15 cellular contexts compared by ENCODE assay signal in genomic region chr2:36544638-36545338, GRCh38. TPM values are rescaled to one million over a fixed set of nuclear protein-coding genes. Genes with fewer than 3 reads are reported as not detected.
DNase-seq lines count a peak whose midpoint lies in the region; ATAC-seq, FAIRE-seq and TF ChIP-seq lines count a peak whose summit lies in the region.
"Had no signal": no experiment of that assay in that cellular context is flagged by ENCODE, and none has a peak within 500 bp of the region (broad histone marks: within the 10 kb centered on the region; RNA-seq: fewer than 3 reads in every experiment).

No MANE protein-coding gene starts in this region.

- H3K4me3 ChIP-seq in A549: no peak overlapping the region
- no peak overlapping the region for H3K4me3 ChIP-seq in brain microvascular endothelial cell (ENCODE audit: low read depth, low read length)
- H3K4me3 ChIP-seq: lung had no signal

- H3K27ac ChIP-seq in A549 (no peak overlapping the region), brain microvascular endothelial cell (peak overlapping the region; percentile 11)
- H3K27ac ChIP-seq: neutrophil had no signal

- H3K4me2 ChIP-seq in A549: no peak overlapping the region

- H3K9me3 ChIP-seq in A549: no peaks in the 10 kb centered on the region
- H3K9me3 ChIP-seq: neutrophil had no signal

- peak; percentile 42 for TF ChIP-seq CTCF in A549 (IDR thresholded peaks at IDR 0.05)
- peak; percentile 48 for TF ChIP-seq CTCF in brain microvascular endothelial cell (IDR thresholded peaks at IDR 0.05; ENCODE audit: low read depth, low read length, missing control alignments)

- ATAC-seq in A549: peak in 1 of 2 experiments; percentile 43; a peak in 3 of 6 replicates
- ATAC-seq: activated CD4-positive, alpha-beta T cell treated with anti-CD3 and anti-CD28 coated beads for 36 hours had no signal

- DNase-seq in A549 (ENCODE audit: low read depth in 1 of 2, low spot score in 1 of 2) (peak in 1 of 2 experiments; percentile 39), HCEC 1CT (peak; percentile 57), brain microvascular endothelial cell (no peak), iris pigment epithelial cell (ENCODE audit: low read depth) (peak; percentile 57), globus pallidus (ENCODE audit: low spot score) (no peak), SIG-M5 (lab: John Stamatoyannopoulos, UW) (no peak), A172 (ENCODE audit: low spot score) (no peak), dedifferentiated amniotic fluid mesenchymal stem cell (ENCODE audit: extremely low spot score) (no peak)
- DNase-seq: activated CD4-positive, alpha-beta T cell treated with anti-CD3 and anti-CD28 coated beads for 36 hours; DMS53; NCI-H1105 treated with DMSO at 0.1 percent for 48 hours; NCI-H510A; RPMI8226 had no signal

- no peak for FAIRE-seq in A549 (lab: Jason Lieb, UNC)

- CTCF ChIA-PET in A549 (lab: Yijun Ruan, JAX): interaction anchor here (0.8 to 2.3 kb wide), 8 partner anchors 12 to 192 kb away, joined by 3 to 7 read pairs (median 4); no protein-coding TSS in a partner anchor

- peaks cover 16% of the 10 kb centered on the region for H3K4me1 ChIP-seq in A549

- H3K27me3 ChIP-seq in brain microvascular endothelial cell (replicated peaks): no peaks in the 10 kb centered on the region
- H3K27me3 ChIP-seq: neutrophil had no signal

- H3K36me3 ChIP-seq in brain microvascular endothelial cell (replicated peaks): peaks cover 57% of the 10 kb centered on the region

- peak in 1 of 2 experiments; percentile 44; a peak in 3 of 5 replicates for TF ChIP-seq RAD21 in A549 (conservative IDR thresholded peaks at IDR 0.05 in 1 of 2, IDR thresholded peaks at IDR 0.05 in 1 of 2)

- no peak for TF ChIP-seq EP300 in A549 (IDR thresholded peaks at IDR 0.05)

- POLR2A ChIA-PET in A549 (lab: Yijun Ruan, JAX): interaction anchor here (0.5 kb wide), 1 partner anchor 364 kb away, joined by 3 read pairs; no protein-coding TSS in a partner anchor

- in situ Hi-C loops in brain microvascular endothelial cell (cut with HindIII; ENCODE audit: low pct_ligation_motif_present, low sequenced_read_pairs): no loop called here

- WGBS in A549 (ENCODE audit: missing lambda C conversion rate): 73% methylated on average over 6 of the region's 6 CpGs

- TF ChIP-seq POLR2A in A549 (IDR thresholded peaks at IDR 0.05; ENCODE audit: low read length): no peak

TF ChIP-seq in A549, 52 proteins besides CTCF, POLR2A, EP300 and RAD21:
- TF ChIP-seq, protein P1, sequence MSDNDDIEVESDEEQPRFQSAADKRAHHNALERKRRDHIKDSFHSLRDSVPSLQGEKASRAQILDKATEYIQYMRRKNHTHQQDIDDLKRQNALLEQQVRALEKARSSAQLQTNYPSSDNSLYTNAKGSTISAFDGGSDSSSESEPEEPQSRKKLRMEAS (IDR thresholded peaks at IDR 0.05): no peak
- TF ChIP-seq, protein P2, sequence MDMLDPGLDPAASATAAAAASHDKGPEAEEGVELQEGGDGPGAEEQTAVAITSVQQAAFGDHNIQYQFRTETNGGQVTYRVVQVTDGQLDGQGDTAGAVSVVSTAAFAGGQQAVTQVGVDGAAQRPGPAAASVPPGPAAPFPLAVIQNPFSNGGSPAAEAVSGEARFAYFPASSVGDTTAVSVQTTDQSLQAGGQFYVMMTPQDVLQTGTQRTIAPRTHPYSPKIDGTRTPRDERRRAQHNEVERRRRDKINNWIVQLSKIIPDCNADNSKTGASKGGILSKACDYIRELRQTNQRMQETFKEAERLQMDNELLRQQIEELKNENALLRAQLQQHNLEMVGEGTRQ (IDR thresholded peaks at IDR 0.05): no peak
- TF ChIP-seq NR3C1 (IDR thresholded peaks at IDR 0.05) (no peak), ELK1 (IDR thresholded peaks at IDR 0.05; ENCODE audit: low read depth, low read length) (no peak), SREBF2 (IDR thresholded peaks at IDR 0.05) (no peak)

RNA-seq across cellular contexts. Expression of gene FEZ2, which starts 53.2 kb away (rescaled TPM):
- 92.1 and 124 TPM in 2 replicates for polyA plus RNA-seq in A549 (2011; rRNA removed)
- polyA plus RNA-seq in A549 (2012; cell fraction: cytosol; rRNA removed): 23.9 and 28.0 TPM in 2 replicates
- polyA plus RNA-seq in A549 (2012; cell fraction: nucleus; rRNA removed): 11.2 and 21.3 TPM in 2 replicates
- polyA plus RNA-seq in A549 (2017; fragmentation: RNase III; extraction: RNeasy Plus Mini Kit Qiagen cat#74134 plus additional on column Dnase treatment): 52.5 to 64.4 TPM (median 56.5 TPM) in 3 replicates
- 19.5 and 20.3 TPM in 2 replicates for polyA minus RNA-seq in A549 (2011; rRNA and poly(A)+ RNA removed)
- 190 and 290 TPM in 2 replicates for total RNA-seq in A172 (2014; rRNA removed; shearing (Covaris generic))

Comparison
In these comparisons a context has a peak if more than half of its experiments do, and no peak if none do; other contexts are left out.
1. DNase-seq: peak in HCEC 1CT (single experiment) and iris pigment epithelial cell (single experiment); none in brain microvascular endothelial cell (single experiment), globus pallidus (single experiment), SIG-M5 (single experiment), A172 (single experiment) and dedifferentiated amniotic fluid mesenchymal stem cell (single experiment).